ENCODE assay signal across 8 cellular contexts in genomic region chr2:69892838-69893421, GRCh38. TPM values are rescaled to one million over a fixed set of nuclear protein-coding genes. Genes with fewer than 3 reads are reported as not detected.
DNase-seq lines count a peak whose midpoint lies in the region; ATAC-seq and TF ChIP-seq lines count a peak whose summit lies in the region.
"Not testable (repeated sequence)": the region's sequence is repeated elsewhere in the genome, so short reads cannot be mapped to it uniquely, and the experiment has no call there.

No MANE protein-coding gene starts in this region.

- H3K36me3 Mint-ChIP-seq in activated T-helper 17 cell treated with anti-CD3 and anti-CD28 coated beads, Interleukin-2, amount 50 U/mL, for 72 hours (ENCODE audit: low read depth) = peaks cover 44% of the 10 kb centered on the region
- peaks cover 10 to 21% (median 10%) of the 10 kb centered on the region in 3 donors for H3K36me3 Mint-ChIP-seq in immature natural killer cell

- H3K4me1 Mint-ChIP-seq in activated T-helper 17 cell treated with anti-CD3 and anti-CD28 coated beads, Interleukin-2, amount 50 U/mL, for 72 hours = peaks cover 14% of the 10 kb centered on the region
- peaks cover 35 to 49% of the 10 kb centered on the region in 2 donors for H3K4me1 Mint-ChIP-seq in immature natural killer cell

- H4K20me1 ChIP-seq in DOHH2 (ENCODE audit: control insufficient read depth, insufficient read depth, low read depth, low read length); SK-N-SH (ENCODE audit: insufficient read depth): not testable (repeated sequence)

- H3F3A ChIP-seq in DOHH2 (ENCODE audit: control insufficient read depth, insufficient read depth); SK-N-SH (replicated peaks; ENCODE audit: insufficient read depth): not testable (repeated sequence)

- H3K9me3 ChIP-seq in DOHH2 (ENCODE audit: control insufficient read depth, insufficient read depth, low read length); SK-N-SH; effector memory CD4-positive, alpha-beta T cell (ENCODE audit: control insufficient read depth, low read length); neuron (ENCODE audit: low read length): not testable (repeated sequence)

- H3K36me3 ChIP-seq in DOHH2 (ENCODE audit: control insufficient read depth, low read length) (peaks cover 35% of the 10 kb centered on the region), SK-N-SH (replicated peaks in 1 of 2; ENCODE audit: control insufficient read depth in 1 of 2, insufficient read depth in 2 of 2, low read length in 1 of 2) (peaks cover 17 to 25% of the 10 kb centered on the region in 2 experiments), neuron (ENCODE audit: insufficient read depth, low read length) (peaks cover 22% of the 10 kb centered on the region)
- peaks cover 20% of the 10 kb centered on the region for H3K36me3 ChIP-seq in effector memory CD4-positive, alpha-beta T cell (ENCODE audit: control insufficient read depth, insufficient read depth, low read length)
- not testable (repeated sequence) for H3K36me3 ChIP-seq in urinary bladder (ENCODE audit: insufficient read depth)

- H3K27me3 ChIP-seq in DOHH2 (ENCODE audit: control insufficient read depth, low read length); SK-N-SH (ENCODE audit: insufficient read depth); effector memory CD4-positive, alpha-beta T cell (replicated peaks; ENCODE audit: control insufficient read depth, insufficient read depth, low read length, poor library complexity, severe bottlenecking); neuron (ENCODE audit: insufficient read depth, low read length): not testable (repeated sequence)

- H3K4me3 ChIP-seq in DOHH2 (ENCODE audit: low read length) (peak overlapping the region; percentile 89), SK-N-SH (ENCODE audit: low read depth in 2 of 2, low read length in 1 of 2) (peak overlapping the region in 1 of 2 experiments; percentile 97; a peak in 1 of 4 replicates), neuron (ENCODE audit: low read length) (peak overlapping the region; percentile 99), urinary bladder (ENCODE audit: low read depth, low read length) (peak overlapping the region; percentile 68)
- H3K4me3 ChIP-seq in effector memory CD4-positive, alpha-beta T cell (ENCODE audit: insufficient read depth, low read depth, low read length, poor library complexity, severe bottlenecking) = peak overlapping the region; percentile 97

- not testable (repeated sequence) for H3K27me3 Mint-ChIP-seq in activated T-helper 17 cell treated with anti-CD3 and anti-CD28 coated beads, Interleukin-2, amount 50 U/mL, for 72 hours; immature natural killer cell (ENCODE audit: low read depth in 3 of 3)

- CTCF ChIA-PET in SK-N-SH (lab: Yijun Ruan, JAX) = interaction anchor here (1.3 kb wide), 1 partner anchor 168 kb away, joined by 7 read pairs; no protein-coding TSS in a partner anchor

- TF ChIP-seq RAD21 in SK-N-SH (IDR thresholded peaks at IDR 0.05; ENCODE audit: low read length) = not testable (repeated sequence)

- DNase-seq in LHCN-M2 (ENCODE audit: low read depth) = peak; percentile 15
- DNase-seq in SK-N-SH; effector memory CD4-positive, alpha-beta T cell; immature natural killer cell: not testable (repeated sequence)

- H3K9ac ChIP-seq in SK-N-SH = not testable (repeated sequence)

- not testable (repeated sequence) for TF ChIP-seq CTCF in DOHH2 (IDR thresholded peaks at IDR 0.05; ENCODE audit: low read depth, low read length, poor library complexity, severe bottlenecking)
- TF ChIP-seq CTCF in SK-N-SH (IDR thresholded peaks at IDR 0.05) = peak; percentile 11; the same call in 1 of the 2 replicates

- H3K4me3 Mint-ChIP-seq in activated T-helper 17 cell treated with anti-CD3 and anti-CD28 coated beads, Interleukin-2, amount 50 U/mL, for 72 hours = peak overlapping the region; percentile 98
- H3K4me3 Mint-ChIP-seq in immature natural killer cell = peak overlapping the region; percentile 99 to 100 (median 100)

- peak overlapping the region; percentile 99 for H3K27ac Mint-ChIP-seq in activated T-helper 17 cell treated with anti-CD3 and anti-CD28 coated beads, Interleukin-2, amount 50 U/mL, for 72 hours
- H3K27ac Mint-ChIP-seq in immature natural killer cell = peak overlapping the region; percentile 91 to 99 (median 98)

- not testable (repeated sequence) for TF ChIP-seq EP300 in SK-N-SH (IDR thresholded peaks at IDR 0.05; ENCODE audit: borderline replicate concordance in 1 of 2, low read depth in 1 of 2, low read length in 1 of 2)

- not testable (repeated sequence) for H3K9me3 Mint-ChIP-seq in activated T-helper 17 cell treated with anti-CD3 and anti-CD28 coated beads, Interleukin-2, amount 50 U/mL, for 72 hours; immature natural killer cell

- H3K27ac ChIP-seq in DOHH2 (ENCODE audit: low read depth, low read length); SK-N-SH (ENCODE audit: low read depth in 2 of 2, low read length in 1 of 2); effector memory CD4-positive, alpha-beta T cell (ENCODE audit: insufficient read depth, low read length, poor library complexity, severe bottlenecking); urinary bladder (ENCODE audit: low read depth): not testable (repeated sequence)

- H3K9me2 ChIP-seq in DOHH2 (replicated peaks; ENCODE audit: control insufficient read depth, low read length); SK-N-SH: not testable (repeated sequence)

- peaks cover 30% of the 10 kb centered on the region for H3K79me2 ChIP-seq in DOHH2 (ENCODE audit: control insufficient read depth, low read length)
- peaks cover 40% of the 10 kb centered on the region for H3K79me2 ChIP-seq in SK-N-SH (ENCODE audit: insufficient read depth)

- H3K4me2 ChIP-seq in DOHH2 (ENCODE audit: low read length) = peak overlapping the region; percentile 93
- H3K4me2 ChIP-seq in SK-N-SH = not testable (repeated sequence)

- peak overlapping the region; percentile 100 for H2AFZ ChIP-seq in SK-N-SH (ENCODE audit: low read depth)
- H2AFZ ChIP-seq in neuron (ENCODE audit: low read depth, low read length) = peak overlapping the region; percentile 100

- not testable (repeated sequence) for ATAC-seq in activated T-helper 17 cell treated with anti-CD3 and anti-CD28 coated beads, Interleukin-2, amount 50 U/mL, for 72 hours (replicated peaks)

- peaks cover 18% of the 10 kb centered on the region for H3K4me1 ChIP-seq in DOHH2 (ENCODE audit: control insufficient read depth, low read length)
- not testable (repeated sequence) for H3K4me1 ChIP-seq in SK-N-SH (ENCODE audit: control insufficient read depth in 1 of 2, insufficient read depth in 2 of 2, low read depth in 1 of 2, low read length in 1 of 2); effector memory CD4-positive, alpha-beta T cell (ENCODE audit: control insufficient read depth, insufficient read depth, low read length, poor library complexity, severe bottlenecking); neuron (ENCODE audit: insufficient read depth, low read length); urinary bladder (ENCODE audit: insufficient read depth)

- POLR2A ChIA-PET in SK-N-SH (lab: Yijun Ruan, JAX) = interaction anchor here (1.5 to 1.8 kb wide), 2 partner anchors 21 to 168 kb away, joined by 3 to 14 read pairs; partner anchors contain the start of gene MXD1

- WGBS in SK-N-SH (ENCODE audit: low lambda C conversion rate) = 91% methylated on average over 7 of the region's 7 CpGs
- 92% methylated on average over 7 of the region's 7 CpGs for WGBS in urinary bladder

RNA-seq across cellular contexts. Expression of gene SNRNP27, which starts 0.8 kb away (rescaled TPM):
- 88.6 and 93.7 TPM in 2 replicates for total RNA-seq in LHCN-M2 (2014; rRNA removed)
- 45.5 TPM for polyA plus RNA-seq in LHCN-M2 (2012)
- 50.9 and 68.4 TPM in 2 replicates for polyA plus RNA-seq in SK-N-SH (2012; rRNA removed)
- 79.9 and 102 TPM in 2 replicates for polyA plus RNA-seq in SK-N-SH (2012; cell fraction: cytosol; rRNA removed)
- polyA plus RNA-seq in SK-N-SH (2012; cell fraction: nucleus; rRNA removed) = 37.1 and 43.5 TPM in 2 replicates
- 10 to 100 TPM; 54.9 to 60.1 TPM for total RNA-seq in activated T-helper 17 cell treated with anti-CD3 and anti-CD28 coated beads, Interleukin-2, amount 50 U/mL, for 72 hours
- 10 to 100 TPM; 65.4 to 79.7 (median 78.8) TPM for polyA plus RNA-seq in immature natural killer cell
- 39.6 TPM for total RNA-seq in urinary bladder
- polyA plus RNA-seq in urinary bladder = 49.4 TPM

RNA-seq across cellular contexts. Expression of gene MXD1, which starts 22.0 kb away (rescaled TPM):
- total RNA-seq in LHCN-M2 (2014; rRNA removed) = 0.83 and 1.8 TPM in 2 replicates
- 1.1 TPM for polyA plus RNA-seq in LHCN-M2 (2012)
- polyA plus RNA-seq in SK-N-SH (2012; rRNA removed) = 2.3 and 2.8 TPM in 2 replicates
- polyA plus RNA-seq in SK-N-SH (2012; cell fraction: cytosol; rRNA removed) = 2.5 and 3.3 TPM in 2 replicates
- 5.7 and 6.6 TPM in 2 replicates for polyA plus RNA-seq in SK-N-SH (2012; cell fraction: nucleus; rRNA removed)
- total RNA-seq in activated T-helper 17 cell treated with anti-CD3 and anti-CD28 coated beads, Interleukin-2, amount 50 U/mL, for 72 hours = 10 to 100 TPM; 14.8 to 40.6 TPM
- polyA plus RNA-seq in immature natural killer cell = 10 to 100 TPM; 10.6 to 22.9 (median 18.6) TPM
- 10.2 TPM for total RNA-seq in urinary bladder
- 6.5 TPM for polyA plus RNA-seq in urinary bladder
